ENCODE assay signal across 8 cellular contexts in genomic region chr3:134363381-134363755, GRCh38. TPM values are rescaled to one million over a fixed set of nuclear protein-coding genes. Genes with fewer than 3 reads are reported as not detected.
DNase-seq lines count a peak whose midpoint lies in the region; TF ChIP-seq lines count a peak whose summit lies in the region.

No MANE protein-coding gene starts in this region.

- peak overlapping the region; percentile 58 to 96 (median 78) for H3K27ac ChIP-seq in spleen

- peaks cover 28 to 100% (median 77%) of the 10 kb centered on the region in 6 donors for H3K4me1 ChIP-seq in spleen

- peak overlapping the region; percentile 95 for H3K27ac Mint-ChIP-seq in HFFc6

- TF ChIP-seq CTCF in HFFc6 (IDR thresholded peaks at IDR 0.05) (no peak), spleen (IDR thresholded peaks at IDR 0.05 in 8 of 11, conservative IDR thresholded peaks at IDR 0.05 in 3 of 11) (no peak)

- TF ChIP-seq POLR2A in spleen (IDR thresholded peaks at IDR 0.05): no peak

- 39 to 78% (median 64%) methylated on average over 3 of the region's 3 CpGs for WGBS in spleen, 5 donors

- H3K9me3 ChIP-seq in spleen: no peaks in the 10 kb centered on the region

- DNase-seq in HFFc6: peak; percentile 29
- peak; percentile 68 for DNase-seq in amniotic epithelial cell (ENCODE audit: low read depth)
- peak; percentile 41 for DNase-seq in islet precursor cell
- DNase-seq in spleen: peak; percentile 76
- DNase-seq in DMS114 treated with DMSO at 0.1 percent for 48 hours (lab: John Stamatoyannopoulos, UW; ENCODE audit: unreplicated experiment): no peak
- DNase-seq in ecto neural progenitor cell (ENCODE audit: low spot score): no peak
- no peak for DNase-seq in GDM1 (lab: John Stamatoyannopoulos, UW)
- DNase-seq in NCI-H2171 (lab: John Stamatoyannopoulos, UW): no peak

- peaks cover 93% of the 10 kb centered on the region for H3K4me1 Mint-ChIP-seq in HFFc6 (ENCODE audit: low read depth)

- peaks cover 69% of the 10 kb centered on the region for H3K36me3 Mint-ChIP-seq in HFFc6 (ENCODE audit: low read depth)

- intact Hi-C loops in spleen (cut with DNase I; ENCODE audit: low total_unique reads): no loop called here

- H3K27me3 ChIP-seq in spleen (replicated peaks in 1 of 7): peaks cover 0 to 22% (median 6%) of the 10 kb centered on the region in 7 donors

- H3K4me3 Mint-ChIP-seq in HFFc6: peak overlapping the region; percentile 77

- H3K4me3 ChIP-seq in spleen: peak overlapping the region in 2 of 8 donors; percentile 21 to 60

- H3K9me3 Mint-ChIP-seq in HFFc6: peaks cover 20% of the 10 kb centered on the region

- H3K27me3 Mint-ChIP-seq in HFFc6 (ENCODE audit: insufficient read depth): peaks cover 87% of the 10 kb centered on the region

- peaks cover 0 to 91% (median 33%) of the 10 kb centered on the region in 6 donors for H3K36me3 ChIP-seq in spleen

RNA-seq across cellular contexts. Expression of gene AMOTL2, which starts 10.9 kb away (rescaled TPM):
- total RNA-seq in HFFc6 (2021; fragmentation: NEBNext Ultra II Directional; extraction: Animal tissue kit (Norgen Biotek cat#: 25700)): 100 to 1,000 TPM; 244 to 311 (median 274) TPM
- 10 to 100 TPM; 27.5 to 83.4 (median 53.1) TPM for total RNA-seq in spleen
- 10 to 100 TPM in 1 of 3 donors, 1 to 10 TPM in 2; 3.8 to 15.7 (median 6.0) TPM for polyA plus RNA-seq in spleen

Comparison
In these comparisons a context has a peak if more than half of its experiments do, and no peak if none do; other contexts are left out.
1. DNase-seq: peak in HFFc6 (single experiment), amniotic epithelial cell (single experiment), islet precursor cell (single experiment) and spleen (single experiment); none in DMS114 treated with DMSO at 0.1 percent for 48 hours (single experiment), ecto neural progenitor cell (single experiment), GDM1 (single experiment) and NCI-H2171 (single experiment).